Comparison of ENCODE assay signal across 19 cellular contexts in the genomic region with DNA sequence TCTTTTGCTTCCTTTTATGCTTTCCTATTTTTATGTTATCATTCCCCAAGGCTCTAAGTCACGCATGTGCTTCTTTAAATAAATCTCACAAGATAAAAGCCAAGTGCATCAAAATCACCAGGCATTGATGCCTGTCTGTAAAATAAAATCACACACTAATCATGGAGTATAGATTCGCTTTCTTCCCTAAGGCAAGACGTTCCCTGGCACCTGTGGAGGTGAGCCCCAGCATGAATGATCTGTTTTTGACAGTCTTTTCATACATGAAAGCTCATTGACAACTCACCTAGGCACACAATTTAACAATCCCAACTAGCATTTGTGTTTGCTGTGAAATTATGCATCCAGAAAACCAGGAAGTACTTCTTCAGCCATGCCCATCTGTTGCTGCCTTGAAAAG.
DNase-seq lines count a peak whose midpoint lies in the region; ATAC-seq and TF ChIP-seq lines count a peak whose summit lies in the region.
"Had no signal": no experiment of that assay in that cellular context is flagged by ENCODE, and none has a peak within 500 bp of the region (broad histone marks: within the 10 kb centered on the region; RNA-seq: fewer than 3 reads in every experiment).

No MANE protein-coding gene starts in this region.

- no peaks in the 10 kb centered on the region for H4K20me1 ChIP-seq in DND-41 (ENCODE audit: insufficient read depth, low read length)
- H4K20me1 ChIP-seq: BLaER1 had no signal

- ATAC-seq in DND-41 (ENCODE audit: insufficient read depth, low read depth): no peak
- no peak for ATAC-seq in GM21447 (IDR thresholded peaks at IDR 0.05; ENCODE audit: unreplicated experiment)

- H3K4me2 ChIP-seq in DND-41 (ENCODE audit: insufficient read depth, low read length): no peak overlapping the region

- no peaks in the 10 kb centered on the region for H3K79me2 ChIP-seq in DND-41 (ENCODE audit: insufficient read depth, low read length)

- H3K36me3 ChIP-seq in DND-41 (ENCODE audit: insufficient read depth, low read length): no peaks in the 10 kb centered on the region
- H3K36me3 ChIP-seq in endocrine pancreas (ENCODE audit: control insufficient read depth, insufficient read depth, low read length): no peaks in the 10 kb centered on the region
- H3K36me3 ChIP-seq: BE2C, BLaER1 had no signal

- 0 out of 2 replicates have a peak overlapping the region, but pooled peaks have one; percentile 1 for H2AFZ ChIP-seq in DND-41 (ENCODE audit: low read depth, low read length)

- H3K27ac ChIP-seq in DND-41 (ENCODE audit: low read length): no peak overlapping the region

- no peaks in the 10 kb centered on the region for H3K27me3 ChIP-seq in DND-41 (ENCODE audit: insufficient read depth, low read length, poor library complexity)
- H3K27me3 ChIP-seq in endocrine pancreas (ENCODE audit: control insufficient read depth, insufficient read depth, low read length): no peaks in the 10 kb centered on the region
- H3K27me3 ChIP-seq: BE2C, BLaER1 had no signal

- H3K4me1 ChIP-seq in DND-41 (ENCODE audit: insufficient read depth, low read length) (peaks cover 24% of the 10 kb centered on the region), endocrine pancreas (ENCODE audit: control insufficient read depth, insufficient read depth, low read length) (peaks cover 10% of the 10 kb centered on the region)
- H3K4me1 ChIP-seq: BE2C had no signal

- DNase-seq in DND-41: no peak
- peak; percentile 25 for DNase-seq in G401 (ENCODE audit: low spot score)
- peak; percentile 89 for DNase-seq in NCI-H69 (lab: John Stamatoyannopoulos, UW)
- no peak for DNase-seq in iPS-NIHi7 (ENCODE audit: extremely low spot score)
- no peak for DNase-seq in kidney tubule cell (ENCODE audit: low spot score)
- DNase-seq in NCI-H2196 treated with DMSO at 0.1 percent for 48 hours (lab: John Stamatoyannopoulos, UW; ENCODE audit: unreplicated experiment): no peak
- DNase-seq: 8988T; ACHN; BE2C; C1 segment of cervical spinal cord; CD4-positive, alpha-beta memory T cell; CD4-positive, CD25-positive, alpha-beta regulatory T cell; CD8-positive, alpha-beta memory T cell; COR-L47; EL; GF-D8 had no signal

- H3K4me3 ChIP-seq in DND-41 (ENCODE audit: low read depth in 1 of 2, low read length in 2 of 2): no peak overlapping the region
- H3K4me3 ChIP-seq in endocrine pancreas (ENCODE audit: control insufficient read depth, insufficient read depth, low read length): peak overlapping the region; percentile 10
- H3K4me3 ChIP-seq: BLaER1 had no signal

- H3K9ac ChIP-seq in DND-41 (ENCODE audit: low read depth, low read length) (no peak overlapping the region), endocrine pancreas (ENCODE audit: control insufficient read depth, insufficient read depth, low read length) (no peak overlapping the region)
- H3K9ac ChIP-seq: BLaER1 had no signal

- in situ Hi-C loops in G401 (cut with HindIII; ENCODE audit: low sequenced_read_pairs): no loop called here

- H3K9me3 ChIP-seq in DND-41 (ENCODE audit: insufficient read depth, low read length, severe bottlenecking): no peaks in the 10 kb centered on the region
- H3K9me3 ChIP-seq in endocrine pancreas (ENCODE audit: control insufficient read depth, low read length): no peaks in the 10 kb centered on the region
- H3K9me3 ChIP-seq: BE2C had no signal

- no peak for TF ChIP-seq CTCF in DND-41 (IDR thresholded peaks at IDR 0.05; ENCODE audit: borderline replicate concordance, extremely low read depth, low read length, poor library complexity, severe bottlenecking)

Comparison
In these comparisons a context has a peak if more than half of its experiments do, and no peak if none do; other contexts are left out.
1. DNase-seq: peak in G401 (single experiment) and NCI-H69 (single experiment); none in DND-41 (single experiment), iPS-NIHi7 (single experiment), kidney tubule cell (single experiment) and NCI-H2196 treated with DMSO at 0.1 percent for 48 hours (single experiment).